In genomic region chr4:152807294-152807829, GRCh38 we compare ENCODE assay signal across 14 cellular contexts. TPM values are rescaled to one million over a fixed set of nuclear protein-coding genes. Genes with fewer than 3 reads are reported as not detected.
DNase-seq lines count a peak whose midpoint lies in the region; ATAC-seq, FAIRE-seq and TF ChIP-seq lines count a peak whose summit lies in the region.
"Had no signal": no experiment of that assay in that cellular context is flagged by ENCODE, and none has a peak within 500 bp of the region (broad histone marks: within the 10 kb centered on the region; RNA-seq: fewer than 3 reads in every experiment).

No MANE protein-coding gene starts in this region.

- H3K4me1 Mint-ChIP-seq in CD4-positive, CD25-positive, alpha-beta regulatory T cell: peaks cover 13 to 20% (median 19%) of the 10 kb centered on the region in 4 donors

- peak; percentile 52 to 69 for ATAC-seq in CD4-positive, CD25-positive, alpha-beta regulatory T cell (ENCODE audit: low read depth in 2 of 2)
- peak; percentile 71 for ATAC-seq in SK-N-SH treated with all-trans-retinoic acid at 6 μM for 48 hours
- no peak for ATAC-seq in HG02981 (IDR thresholded peaks at IDR 0.05; ENCODE audit: unreplicated experiment)
- ATAC-seq: right lobe of liver had no signal

- H3K9me3 Mint-ChIP-seq in CD4-positive, CD25-positive, alpha-beta regulatory T cell: peaks cover 0 to 5% (median 2%) of the 10 kb centered on the region in 7 donors

- H2AFZ ChIP-seq in fibroblast of lung (ENCODE audit: low read length): no peak overlapping the region

- peak in 1 of 3 donors; percentile 44 for DNase-seq in CD4-positive, CD25-positive, alpha-beta regulatory T cell
- DNase-seq in H54 (ENCODE audit: insufficient read length, low spot score): no peak
- DNase-seq in fibroblast of lung (ENCODE audit: low read depth in 2 of 2): peak; percentile 34 to 84
- DNase-seq in pons (ENCODE audit: low spot score): no peak
- no peak for DNase-seq in G401 (ENCODE audit: low spot score)
- DNase-seq in NCI-H2227 (lab: John Stamatoyannopoulos, UW; ENCODE audit: unreplicated experiment): no peak
- DNase-seq: activated CD4-positive, alpha-beta T cell treated with anti-CD3 and anti-CD28 coated beads for 1 hour; NCI-H187; Peyer's patch; right lobe of liver had no signal

- no peaks in the 10 kb centered on the region for H4K20me1 ChIP-seq in fibroblast of lung (ENCODE audit: control insufficient read depth, extremely low read depth, insufficient read depth, low read length)

- peak overlapping the region in 1 of 3 donors; percentile 31 for H3K27ac Mint-ChIP-seq in CD4-positive, CD25-positive, alpha-beta regulatory T cell

- H3K9me3 ChIP-seq in CD4-positive, CD25-positive, alpha-beta regulatory T cell (ENCODE audit: control insufficient read depth in 2 of 2, low read length in 2 of 2): no peaks in the 10 kb centered on the region
- no peaks in the 10 kb centered on the region for H3K9me3 ChIP-seq in fibroblast of lung (ENCODE audit: control insufficient read depth, insufficient read depth, low read depth, low read length)
- H3K9me3 ChIP-seq: Peyer's patch, right lobe of liver had no signal

- no peak for TF ChIP-seq CTCF in fibroblast of lung (conservative IDR thresholded peaks at IDR 0.05 in 1 of 2, IDR thresholded peaks at IDR 0.05 in 1 of 2; ENCODE audit: low read depth in 1 of 2, low read length in 2 of 2)

- H3K79me2 ChIP-seq in fibroblast of lung (ENCODE audit: control insufficient read depth, insufficient read depth, low read length): peaks cover 13% of the 10 kb centered on the region

- H3K4me2 ChIP-seq in fibroblast of lung (ENCODE audit: extremely low read depth, insufficient read depth, low read length): no peak overlapping the region

- H3K27ac ChIP-seq in CD4-positive, CD25-positive, alpha-beta regulatory T cell (ENCODE audit: insufficient read depth, low read length, poor library complexity, severe bottlenecking): no peak overlapping the region
- H3K27ac ChIP-seq in fibroblast of lung (ENCODE audit: insufficient read depth, low read length): no peak overlapping the region
- H3K27ac ChIP-seq: Peyer's patch, right lobe of liver had no signal

- H3K9ac ChIP-seq in fibroblast of lung (ENCODE audit: insufficient read depth, low read length): no peak overlapping the region

- H3K4me3 ChIP-seq in CD4-positive, CD25-positive, alpha-beta regulatory T cell (ENCODE audit: low read depth, low read length): peak overlapping the region; percentile 46
- no peak overlapping the region for H3K4me3 ChIP-seq in fibroblast of lung (replicated peaks in 1 of 4; ENCODE audit: control extremely low read depth in 1 of 4, insufficient read depth in 1 of 4, low read depth in 3 of 4, low read length in 4 of 4)
- H3K4me3 ChIP-seq: Peyer's patch, right lobe of liver had no signal

- peak overlapping the region; percentile 15 to 64 (median 46) for H3K4me3 Mint-ChIP-seq in CD4-positive, CD25-positive, alpha-beta regulatory T cell

- H3K36me3 ChIP-seq in CD4-positive, CD25-positive, alpha-beta regulatory T cell (ENCODE audit: control insufficient read depth, insufficient read depth, low read length): no peaks in the 10 kb centered on the region
- H3K36me3 ChIP-seq in fibroblast of lung (ENCODE audit: control insufficient read depth, insufficient read depth, low read length): no peaks in the 10 kb centered on the region
- H3K36me3 ChIP-seq: Peyer's patch, right lobe of liver had no signal

- FAIRE-seq in H54 (lab: Jason Lieb, UNC): peak; percentile 65

- H3K27me3 Mint-ChIP-seq in CD4-positive, CD25-positive, alpha-beta regulatory T cell: no peaks in the 10 kb centered on the region

- no peaks in the 10 kb centered on the region for H3K4me1 ChIP-seq in CD4-positive, CD25-positive, alpha-beta regulatory T cell (ENCODE audit: control insufficient read depth, insufficient read depth, low read length, poor library complexity, severe bottlenecking)
- no peaks in the 10 kb centered on the region for H3K4me1 ChIP-seq in fibroblast of lung (ENCODE audit: control insufficient read depth, extremely low read depth, insufficient read depth, low read length)
- H3K4me1 ChIP-seq: Peyer's patch had no signal

- in situ Hi-C loops in G401 (cut with HindIII; ENCODE audit: low sequenced_read_pairs): no loop called here

- peaks cover 19% of the 10 kb centered on the region for H3K36me3 Mint-ChIP-seq in CD4-positive, CD25-positive, alpha-beta regulatory T cell

- no peaks in the 10 kb centered on the region for H3K27me3 ChIP-seq in CD4-positive, CD25-positive, alpha-beta regulatory T cell (ENCODE audit: control insufficient read depth, insufficient read depth, low read length)
- no peaks in the 10 kb centered on the region for H3K27me3 ChIP-seq in fibroblast of lung (ENCODE audit: control insufficient read depth, insufficient read depth, low read length)
- H3K27me3 ChIP-seq: Peyer's patch, right lobe of liver had no signal

- no peak for TF ChIP-seq POLR2A in H54 (IDR thresholded peaks at IDR 0.05; ENCODE audit: low read depth, low read length)

TF ChIP-seq in SK-N-SH treated with all-trans-retinoic acid at 6 μM for 48 hours, 23 proteins besides CTCF, POLR2A, EP300 and RAD21:
- TF ChIP-seq ZNF70 (CRISPR knock-in tag; IDR thresholded peaks at IDR 0.05) (no peak), CSRNP3 (CRISPR knock-in tag; IDR thresholded peaks at IDR 0.05) (no peak)

RNA-seq across cellular contexts. Expression of gene ARFIP1, which starts 27.6 kb away (rescaled TPM):
- total RNA-seq in CD4-positive, CD25-positive, alpha-beta regulatory T cell: 7.5 TPM
- polyA plus RNA-seq in CD4-positive, CD25-positive, alpha-beta regulatory T cell: 10 to 100 TPM; 17.2 to 24.2 (median 20.2) TPM
- total RNA-seq in fibroblast of lung: 40.8 and 42.4 TPM in 2 replicates
- polyA plus RNA-seq in fibroblast of lung: 26.5 and 35.6 TPM in 2 replicates
- polyA plus RNA-seq in fibroblast of lung (2012): 25.8 and 28.9 TPM in 2 replicates
- polyA minus RNA-seq in fibroblast of lung (ENCODE audit: low replicate concordance): 1.0 and 4.2 TPM in 2 replicates
- total RNA-seq in G401 (2014; rRNA removed; shearing (Covaris generic)): 36.3 and 45.0 TPM in 2 replicates

RNA-seq across cellular contexts. Expression of gene TIGD4, which starts 27.8 kb away (rescaled TPM):
- 0.25 TPM for total RNA-seq in CD4-positive, CD25-positive, alpha-beta regulatory T cell
- under 1 TPM in 1 of 4 donors, not detected in 3; 0.18 TPM for polyA plus RNA-seq in CD4-positive, CD25-positive, alpha-beta regulatory T cell
- total RNA-seq in fibroblast of lung: under 0.01 TPM in 2 replicates
- 0.03 and 0.08 TPM in 2 replicates for polyA plus RNA-seq in fibroblast of lung
- not detected in 2 replicates for polyA plus RNA-seq in fibroblast of lung (2012)
- polyA minus RNA-seq in fibroblast of lung (ENCODE audit: low replicate concordance): not detected in 2 replicates
- total RNA-seq in G401 (2014; rRNA removed; shearing (Covaris generic)): 0.18 and 0.85 TPM in 2 replicates
- total RNA-seq: glomerular endothelial cell, mesenteric fat pad had no signal

Comparison
In these comparisons a context has a peak if more than half of its experiments do, and no peak if none do; other contexts are left out.
1. DNase-seq: peak in fibroblast of lung (2 of 2); none in H54 (single experiment), pons (single experiment), G401 (single experiment) and NCI-H2227 (single experiment).